ENCODE assay signal across 21 cellular contexts in the genomic region with DNA sequence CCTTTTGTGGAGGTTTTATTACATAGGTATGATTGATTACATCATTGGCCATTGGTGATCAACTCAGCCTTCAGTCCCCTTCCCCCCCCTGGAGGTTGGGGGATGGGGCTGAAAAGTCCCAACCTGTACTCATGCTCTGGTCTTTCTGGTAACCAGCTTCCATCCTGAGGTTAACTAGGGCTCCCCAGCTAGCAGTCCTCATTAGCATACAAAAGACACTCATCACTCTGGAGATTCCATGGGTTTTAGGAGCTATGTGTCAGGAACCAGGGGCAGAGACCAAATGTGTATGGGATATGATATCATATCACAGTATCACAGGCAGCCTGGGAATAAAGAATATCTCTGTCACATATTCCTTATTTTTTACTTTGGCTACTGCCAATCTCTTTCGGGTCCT. TPM values are rescaled to one million over a fixed set of nuclear protein-coding genes. Genes with fewer than 3 reads are reported as not detected.
DNase-seq lines count a peak whose midpoint lies in the region; ATAC-seq and FAIRE-seq lines count a peak whose summit lies in the region.
"Had no signal": no experiment of that assay in that cellular context is flagged by ENCODE, and none has a peak within 500 bp of the region (broad histone marks: within the 10 kb centered on the region; RNA-seq: fewer than 3 reads in every experiment).

No MANE protein-coding gene starts in this region.

- H3K4me1 ChIP-seq in HUES6 (ENCODE audit: control insufficient read depth, insufficient read depth, low read length) (peaks cover 22% of the 10 kb centered on the region), trophoblast cell (ENCODE audit: control insufficient read depth in 1 of 2, insufficient read depth in 2 of 2, low read length in 2 of 2) (peaks cover 7 to 9% of the 10 kb centered on the region in 2 experiments)
- H3K4me1 ChIP-seq: ascending aorta had no signal

- H3K4me2 ChIP-seq in trophoblast cell (ENCODE audit: low read length), result no peak overlapping the region
- H3K4me2 ChIP-seq: PC-9 had no signal

- H3K36me3 Mint-ChIP-seq in activated CD4-positive, alpha-beta T cell treated with anti-CD3 and anti-CD28 coated beads for 36 hours (ENCODE audit: low read depth), result peaks cover 26% of the 10 kb centered on the region
- H3K36me3 Mint-ChIP-seq in central memory CD8-positive, alpha-beta T cell (ENCODE audit: insufficient read depth), result peaks cover 15% of the 10 kb centered on the region

- peak; percentile 27 for DNase-seq in activated CD4-positive, alpha-beta T cell treated with anti-CD3 and anti-CD28 coated beads for 36 hours
- no peak for DNase-seq in activated CD4-positive, alpha-beta T cell treated with anti-CD3 and anti-CD28 coated beads for 1 hour
- no peak for DNase-seq in central memory CD8-positive, alpha-beta T cell (ENCODE audit: low spot score in 2 of 2)
- DNase-seq in trophoblast cell, result no peak
- DNase-seq in NCI-H524 (lab: John Stamatoyannopoulos, UW), result no peak
- no peak for DNase-seq in hepatic stellate cell (ENCODE audit: low spot score)
- no peak for DNase-seq in GM19239 (ENCODE audit: insufficient read length, low spot score)
- DNase-seq: activated CD4-positive, alpha-beta T cell treated with anti-CD3 and anti-CD28 coated beads, Interleukin-2, amount 50 U/mL, for 1 hour; cerebellar nuclear complex; GF-D8; head of caudate nucleus; islet precursor cell; NCI-H1436 treated with DMSO at 0.1 percent for 48 hours; PC-9; posterior cingulate gyrus; stimulated activated CD4-positive, alpha-beta T cell treated with anti-CD3 and anti-CD28 coated beads, Interleukin-4, amount 100 ng/mL, for 24 hours had no signal

- H4K12ac ChIP-seq in trophoblast cell (ENCODE audit: low read depth, low read length), result no peak overlapping the region

- peak overlapping the region; percentile 79 for H3K27ac Mint-ChIP-seq in activated CD4-positive, alpha-beta T cell treated with anti-CD3 and anti-CD28 coated beads for 36 hours
- H3K27ac Mint-ChIP-seq in central memory CD8-positive, alpha-beta T cell (ENCODE audit: low read depth), result peak overlapping the region; percentile 92
- H3K27ac Mint-ChIP-seq: nephron had no signal

- H4K91ac ChIP-seq in trophoblast cell (ENCODE audit: low read depth, low read length), result no peak overlapping the region

- 0 out of 2 replicates have a peak overlapping the region, but pooled peaks have one; percentile 7 for H3K4me3 ChIP-seq in HUES6 (ENCODE audit: low read depth, low read length)
- no peak overlapping the region for H3K4me3 ChIP-seq in trophoblast cell (ENCODE audit: low read depth, low read length)
- H3K4me3 ChIP-seq: ascending aorta, PC-9, SJSA1 had no signal

- POLR2A ChIA-PET in activated CD4-positive, alpha-beta T cell treated with anti-CD3 and anti-CD28 coated beads for 36 hours (lab: Charles Lee), result interaction anchor here (0.6 to 1.2 kb wide), 2 partner anchors 13 to 16 kb away, joined by 3 to 7 read pairs; no protein-coding TSS in a partner anchor

- peak; percentile 31 for ATAC-seq in activated CD4-positive, alpha-beta T cell treated with anti-CD3 and anti-CD28 coated beads for 36 hours
- no peak for ATAC-seq in central memory CD8-positive, alpha-beta T cell (replicated peaks; ENCODE audit: extremely low read depth, poor library complexity, severe bottlenecking)

- H2BK12ac ChIP-seq in trophoblast cell (ENCODE audit: low read length), result no peak overlapping the region

- H2AFZ ChIP-seq in trophoblast cell (ENCODE audit: insufficient read depth, low read length, poor library complexity), result no peak overlapping the region
- H2AFZ ChIP-seq: PC-9 had no signal

- H3K9ac ChIP-seq in HUES6 (ENCODE audit: low read length), result no peak overlapping the region
- no peak overlapping the region for H3K9ac ChIP-seq in trophoblast cell (ENCODE audit: low read length)

- peak overlapping the region; percentile 7 for H3K4ac ChIP-seq in trophoblast cell (ENCODE audit: low read depth, low read length)

- H2BK120ac ChIP-seq in trophoblast cell (ENCODE audit: insufficient read depth, low read length, poor library complexity), result no peak overlapping the region

- H4K8ac ChIP-seq in trophoblast cell (ENCODE audit: low read depth, low read length), result no peak overlapping the region

- H3K18ac ChIP-seq in trophoblast cell (ENCODE audit: low read length), result no peak overlapping the region

- intact Hi-C loops in activated CD4-positive, alpha-beta T cell treated with anti-CD3 and anti-CD28 coated beads for 36 hours (cut with DNase I, micrococcal nuclease), result loop anchor here in 1 of 2 experiments (1.0 kb wide), 1 partner anchor 8 kb away; no protein-coding TSS in a partner anchor

- H3K36me3 ChIP-seq in HUES6 (ENCODE audit: control insufficient read depth, insufficient read depth, low read length) (no peaks in the 10 kb centered on the region; the same call in 1 of the 2 replicates), trophoblast cell (ENCODE audit: control insufficient read depth in 1 of 2, insufficient read depth in 2 of 2, low read length in 2 of 2) (no peaks in the 10 kb centered on the region)
- H3K36me3 ChIP-seq: ascending aorta had no signal

- no peaks in the 10 kb centered on the region for H3K27me3 Mint-ChIP-seq in activated CD4-positive, alpha-beta T cell treated with anti-CD3 and anti-CD28 coated beads for 36 hours
- no peaks in the 10 kb centered on the region for H3K27me3 Mint-ChIP-seq in central memory CD8-positive, alpha-beta T cell

- no peaks in the 10 kb centered on the region for H3K9me3 Mint-ChIP-seq in activated CD4-positive, alpha-beta T cell treated with anti-CD3 and anti-CD28 coated beads for 36 hours (ENCODE audit: low read depth)
- no peaks in the 10 kb centered on the region for H3K9me3 Mint-ChIP-seq in central memory CD8-positive, alpha-beta T cell

- H3K4me1 Mint-ChIP-seq in activated CD4-positive, alpha-beta T cell treated with anti-CD3 and anti-CD28 coated beads for 36 hours, result peaks cover 52% of the 10 kb centered on the region
- peaks cover 60% of the 10 kb centered on the region for H3K4me1 Mint-ChIP-seq in central memory CD8-positive, alpha-beta T cell

- no peak overlapping the region for H2AK5ac ChIP-seq in trophoblast cell (ENCODE audit: low read length)

- no peak for FAIRE-seq in GM19239 (lab: Jason Lieb, UNC)
- FAIRE-seq: GM12892 had no signal

- H3K79me1 ChIP-seq in trophoblast cell (ENCODE audit: low read length), result no peaks in the 10 kb centered on the region

- CTCF ChIA-PET in activated CD4-positive, alpha-beta T cell treated with anti-CD3 and anti-CD28 coated beads for 36 hours (lab: Charles Lee), result interaction anchor here (0.6 to 3.0 kb wide), 9 partner anchors 7 to 195 kb away, joined by 3 to 34 read pairs (median 4); no protein-coding TSS in a partner anchor

- no peak overlapping the region for H3K23ac ChIP-seq in trophoblast cell (ENCODE audit: low read length)

- peaks cover 3% of the 10 kb centered on the region; the same call in 1 of the 2 replicates for H3K9me3 ChIP-seq in HUES6 (ENCODE audit: control insufficient read depth, insufficient read depth, low read depth, low read length)
- no peaks in the 10 kb centered on the region for H3K9me3 ChIP-seq in trophoblast cell (ENCODE audit: insufficient read depth, low read depth, low read length)
- H3K9me3 ChIP-seq: ascending aorta, SJSA1 had no signal

- no peak overlapping the region for H2BK5ac ChIP-seq in trophoblast cell (ENCODE audit: low read depth, low read length, poor library complexity)

- H3K4me3 Mint-ChIP-seq in activated CD4-positive, alpha-beta T cell treated with anti-CD3 and anti-CD28 coated beads for 36 hours, result no peak overlapping the region
- peak overlapping the region; percentile 62 for H3K4me3 Mint-ChIP-seq in central memory CD8-positive, alpha-beta T cell
- H3K4me3 Mint-ChIP-seq: nephron had no signal

- H3K14ac ChIP-seq in trophoblast cell (ENCODE audit: low read length), result no peak overlapping the region

- no peaks in the 10 kb centered on the region for H3K27me3 ChIP-seq in HUES6 (ENCODE audit: control insufficient read depth, insufficient read depth, low read length)
- no peaks in the 10 kb centered on the region for H3K27me3 ChIP-seq in trophoblast cell (ENCODE audit: insufficient read depth, low read length)
- H3K27me3 ChIP-seq: ascending aorta, SJSA1 had no signal

- H3K27ac ChIP-seq in HUES6 (ENCODE audit: low read depth, low read length) (no peak overlapping the region), trophoblast cell (ENCODE audit: low read depth, low read length) (no peak overlapping the region)
- H3K27ac ChIP-seq: ascending aorta, PC-9, SJSA1 had no signal

- no CpG with 5 or more reads among the region's 1 CpG for WGBS in trophoblast cell (ENCODE audit: extremely low coverage, insufficient coverage, insufficient read length)

- peaks cover 3% of the 10 kb centered on the region for H3K79me2 ChIP-seq in trophoblast cell (ENCODE audit: control insufficient read depth, insufficient read depth, low read length, poor library complexity)

RNA-seq across cellular contexts. Expression of gene CCSER2, which starts 13.6 kb away (rescaled TPM):
- total RNA-seq in activated CD4-positive, alpha-beta T cell treated with anti-CD3 and anti-CD28 coated beads for 36 hours, result 10 to 100 TPM; 61.2 to 85.2 TPM
- polyA plus RNA-seq in trophoblast cell (2013), result 148 and 154 TPM in 2 replicates
